In genomic region chr6:24980507-24981384, GRCh38 we compare ENCODE assay signal across 9 cellular contexts. TPM values are rescaled to one million over a fixed set of nuclear protein-coding genes. Genes with fewer than 3 reads are reported as not detected.
DNase-seq lines count a peak whose midpoint lies in the region; ATAC-seq, FAIRE-seq and TF ChIP-seq lines count a peak whose summit lies in the region.
"Had no signal": no experiment of that assay in that cellular context is flagged by ENCODE, and none has a peak within 500 bp of the region (broad histone marks: within the 10 kb centered on the region; RNA-seq: fewer than 3 reads in every experiment).

No MANE protein-coding gene starts in this region.

- no peaks in the 10 kb centered on the region for H3K36me3 Mint-ChIP-seq in activated T-cell treated with anti-CD3 and anti-CD28 coated beads, Interleukin-2, amount 50 U/mL, for 24 hours (ENCODE audit: low read depth)

- peak; percentile 83 for ATAC-seq in stimulated activated naive CD8-positive, alpha-beta T cell treated with anti-CD3 and anti-CD28 coated beads, Interleukin-15, Interleukin-2, amounts not matched to agents 100 U/mL and 50 U/mL, for 24 hours
- ATAC-seq in HG02759 (IDR thresholded peaks at IDR 0.05; ENCODE audit: unreplicated experiment) = no peak
- ATAC-seq in HG03378 (IDR thresholded peaks at IDR 0.05; ENCODE audit: unreplicated experiment) = no peak

- FAIRE-seq in GM12891 (lab: Jason Lieb, UNC) = no peak

- peaks cover 65% of the 10 kb centered on the region for H3K4me1 Mint-ChIP-seq in activated T-cell treated with anti-CD3 and anti-CD28 coated beads, Interleukin-2, amount 50 U/mL, for 24 hours (ENCODE audit: low read depth)

- H3K27me3 Mint-ChIP-seq in activated T-cell treated with anti-CD3 and anti-CD28 coated beads, Interleukin-2, amount 50 U/mL, for 24 hours = no peaks in the 10 kb centered on the region

- H3K9me3 Mint-ChIP-seq in activated T-cell treated with anti-CD3 and anti-CD28 coated beads, Interleukin-2, amount 50 U/mL, for 24 hours = peaks cover 3% of the 10 kb centered on the region

- peak overlapping the region; percentile 10 for H3K27ac Mint-ChIP-seq in activated T-cell treated with anti-CD3 and anti-CD28 coated beads, Interleukin-2, amount 50 U/mL, for 24 hours

- no peak for DNase-seq in activated T-cell treated with anti-CD3 and anti-CD28 coated beads, Interleukin-2, amount 50 U/mL, for 24 hours
- DNase-seq in activated T-cell treated with anti-CD3 and anti-CD28 coated beads, Interleukin-2, amount 50 U/mL, for 48 hours = no peak
- DNase-seq in NCI-H526 treated with DMSO at 0.1 percent for 48 hours (lab: John Stamatoyannopoulos, UW) (peak; percentile 64), iPS DF 19.7 (ENCODE audit: low read depth, low spot score) (peak; percentile 89), GM12891 (ENCODE audit: insufficient read length, low spot score) (no peak)
- no peak for DNase-seq in stimulated activated naive CD8-positive, alpha-beta T cell treated with anti-CD3 and anti-CD28 coated beads, Interleukin-15, Interleukin-2, amounts not matched to agents 100 U/mL and 50 U/mL, for 24 hours
- DNase-seq: NCI-H1694 had no signal

- no peak overlapping the region for H3K4me3 Mint-ChIP-seq in activated T-cell treated with anti-CD3 and anti-CD28 coated beads, Interleukin-2, amount 50 U/mL, for 24 hours

- TF ChIP-seq POLR2A in GM12891 (IDR thresholded peaks at IDR 0.05; ENCODE audit: low read depth, low read length) = no peak

TF ChIP-seq in GM12891, 5 proteins besides CTCF, POLR2A, EP300 and RAD21:
- TF ChIP-seq SPI1 (IDR thresholded peaks at IDR 0.05; ENCODE audit: low read depth, low read length) (no peak), POU2F2 (IDR thresholded peaks at IDR 0.05; ENCODE audit: low read depth, low read length) (no peak), TAF1 (IDR thresholded peaks at IDR 0.05; ENCODE audit: low read depth, low read length) (no peak)

RNA-seq across cellular contexts. Expression of gene RIPOR2, which starts 45.0 kb away (rescaled TPM):
- 20.5 TPM for polyA plus RNA-seq in GM12891 (2012; ENCODE audit: low read depth, missing spikeins)

Comparison
In these comparisons a context has a peak if more than half of its experiments do, and no peak if none do; other contexts are left out.
1. DNase-seq: peak in NCI-H526 treated with DMSO at 0.1 percent for 48 hours (single experiment) and iPS DF 19.7 (single experiment); none in activated T-cell treated with anti-CD3 and anti-CD28 coated beads, Interleukin-2, amount 50 U/mL, for 24 hours (single experiment), activated T-cell treated with anti-CD3 and anti-CD28 coated beads, Interleukin-2, amount 50 U/mL, for 48 hours (0 of 2), stimulated activated naive CD8-positive, alpha-beta T cell treated with anti-CD3 and anti-CD28 coated beads, Interleukin-15, Interleukin-2, amounts not matched to agents 100 U/mL and 50 U/mL, for 24 hours (single experiment) and GM12891 (single experiment).